In genomic region chr14:58428011-58428807, GRCh38 we compare ENCODE assay signal across 1 cellular context.
TF ChIP-seq lines count a peak whose summit lies in the region.

No MANE protein-coding gene starts in this region.

TF ChIP-seq in endothelial cell of umbilical vein, 7 proteins besides CTCF, POLR2A, EP300 and RAD21:
- TF ChIP-seq MAX (IDR thresholded peaks at IDR 0.05; ENCODE audit: insufficient read depth, insufficient read length) (peak; percentile 25), JUN (IDR thresholded peaks at IDR 0.05; ENCODE audit: borderline replicate concordance, insufficient read depth, insufficient read length, low read depth) (no peak)
TF ChIP-seq in endothelial cell of umbilical vein: peak in this region for 1.
